ENCODE assay signal across 8 cellular contexts in the genomic region with DNA sequence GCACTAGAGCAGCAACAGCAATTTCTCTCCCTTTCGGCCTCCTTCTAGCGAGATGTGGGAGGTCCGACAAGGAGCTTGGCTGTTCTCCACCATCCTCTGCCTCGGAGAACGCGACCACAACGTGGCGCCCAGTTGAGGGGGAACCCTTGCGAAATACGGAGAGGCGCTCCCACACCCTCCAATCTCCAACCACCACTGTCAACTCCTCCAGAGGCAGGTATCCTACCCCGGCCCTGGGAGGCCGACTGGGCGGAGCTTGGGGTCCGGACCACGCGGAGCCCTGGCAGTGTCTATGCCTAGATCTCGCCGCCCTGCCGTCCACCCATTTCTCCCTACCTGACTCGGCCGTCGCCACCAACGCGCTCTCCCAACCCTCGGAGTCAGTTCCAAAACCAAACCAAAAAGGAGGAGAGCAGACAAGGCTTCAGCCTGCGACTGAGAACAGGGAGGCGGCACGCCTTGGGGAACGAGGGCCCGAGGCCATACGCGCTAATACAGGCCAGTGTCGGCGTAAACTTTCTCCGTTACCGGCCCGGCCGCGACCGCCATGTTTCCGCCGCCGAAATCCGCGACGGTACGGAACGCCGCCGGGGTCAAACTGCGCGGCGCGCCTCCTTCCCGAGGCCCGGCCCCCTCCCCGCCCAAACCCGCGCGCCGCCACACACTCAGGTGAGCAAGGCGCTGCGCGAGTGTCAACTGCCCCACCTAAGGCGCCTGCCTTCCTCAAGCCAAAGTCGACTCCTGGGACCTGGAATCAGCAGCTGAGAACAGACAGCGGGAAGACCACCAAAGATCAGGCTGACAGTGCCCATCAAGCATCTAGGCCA. TPM values are rescaled to one million over a fixed set of nuclear protein-coding genes. Genes with fewer than 3 reads are reported as not detected.
DNase-seq lines count a peak whose midpoint lies in the region; ATAC-seq, FAIRE-seq and TF ChIP-seq lines count a peak whose summit lies in the region.

TMEM168 (minus strand) TSS at position 570 of the 827 bp plus-strand sequence. CDS start 5,568 bp downstream, outside the sequence.

- H3K4me1 ChIP-seq in left ventricle myocardium inferior (peaks cover 35% of the 10 kb centered on the region), upper lobe of right lung (peaks cover 13% of the 10 kb centered on the region)

- H3K9me3 Mint-ChIP-seq in T-helper 1 cell treated with Interleukin-12 subunit alpha and Interleukin-12 subunit beta and Interleukin-4 antibody, amounts not matched to agents 30 μg/mL and 1 μg/mL, for 36 hours = no peaks in the 10 kb centered on the region
- H3K9me3 Mint-ChIP-seq in progenitor cell of endocrine pancreas (ENCODE audit: low read depth) = no peaks in the 10 kb centered on the region

- peaks cover 31% of the 10 kb centered on the region for H3K4me1 Mint-ChIP-seq in T-helper 1 cell treated with Interleukin-12 subunit alpha and Interleukin-12 subunit beta and Interleukin-4 antibody, amounts not matched to agents 30 μg/mL and 1 μg/mL, for 36 hours (ENCODE audit: low read depth)
- peaks cover 13% of the 10 kb centered on the region for H3K4me1 Mint-ChIP-seq in progenitor cell of endocrine pancreas (ENCODE audit: low read depth)

- peak within 1 kb of the TSS; percentile 96 for H3K4me3 Mint-ChIP-seq in T-helper 1 cell treated with Interleukin-12 subunit alpha and Interleukin-12 subunit beta and Interleukin-4 antibody, amounts not matched to agents 30 μg/mL and 1 μg/mL, for 36 hours
- peak within 1 kb of the TSS; percentile 87 for H3K4me3 Mint-ChIP-seq in progenitor cell of endocrine pancreas (ENCODE audit: low read depth)

- peak; percentile 88 for TF ChIP-seq POLR2A in GM12892 (IDR thresholded peaks at IDR 0.05; ENCODE audit: low read depth, low read length)

- intact Hi-C loops in left ventricle myocardium inferior (cut with micrococcal nuclease) (no loop called here), upper lobe of right lung (cut with DNase I) (no loop called here)

- TF ChIP-seq CTCF in left ventricle myocardium inferior (IDR thresholded peaks at IDR 0.05; ENCODE audit: borderline replicate concordance) (no peak), progenitor cell of endocrine pancreas (IDR thresholded peaks at IDR 0.05; ENCODE audit: unreplicated experiment) (no peak), upper lobe of right lung (IDR thresholded peaks at IDR 0.05) (no peak)

- peak within 1 kb of the TSS; percentile 97 for H3K4me3 ChIP-seq in left ventricle myocardium inferior
- peak within 1 kb of the TSS; percentile 76 for H3K4me3 ChIP-seq in upper lobe of right lung

- H3K9me3 ChIP-seq in left ventricle myocardium inferior (replicated peaks) = no peaks in the 10 kb centered on the region
- no peaks in the 10 kb centered on the region for H3K9me3 ChIP-seq in upper lobe of right lung

- H3K36me3 ChIP-seq in left ventricle myocardium inferior (no peaks in the 10 kb centered on the region), upper lobe of right lung (no peaks in the 10 kb centered on the region)

- no peaks in the 10 kb centered on the region for H3K27me3 Mint-ChIP-seq in T-helper 1 cell treated with Interleukin-12 subunit alpha and Interleukin-12 subunit beta and Interleukin-4 antibody, amounts not matched to agents 30 μg/mL and 1 μg/mL, for 36 hours (ENCODE audit: low read depth)
- no peaks in the 10 kb centered on the region for H3K27me3 Mint-ChIP-seq in progenitor cell of endocrine pancreas

- DNase-seq in GM12892 (ENCODE audit: insufficient read length) = peak; percentile 62
- peak; percentile 87 to 95 (median 93) for DNase-seq in NCI-H1417 (lab: John Stamatoyannopoulos, UW)
- DNase-seq in amniotic stem cell (lab: John Stamatoyannopoulos, UW) = peak; percentile 10
- DNase-seq in left ventricle myocardium inferior = peak; percentile 85
- peak; percentile 72 for DNase-seq in progenitor cell of endocrine pancreas (ENCODE audit: low spot score, unreplicated experiment)
- peak; percentile 94 for DNase-seq in upper lobe of right lung

- peak within 1 kb of the TSS; percentile 94 for H3K27ac ChIP-seq in left ventricle myocardium inferior (replicated peaks)
- peak within 1 kb of the TSS; percentile 94 for H3K27ac ChIP-seq in upper lobe of right lung

- H3K27me3 ChIP-seq in left ventricle myocardium inferior (ENCODE audit: low read depth) (no peaks in the 10 kb centered on the region), upper lobe of right lung (no peaks in the 10 kb centered on the region)

- H3K27ac Mint-ChIP-seq in T-helper 1 cell treated with Interleukin-12 subunit alpha and Interleukin-12 subunit beta and Interleukin-4 antibody, amounts not matched to agents 30 μg/mL and 1 μg/mL, for 36 hours = peak within 1 kb of the TSS; percentile 83
- H3K27ac Mint-ChIP-seq in progenitor cell of endocrine pancreas = peak within 1 kb of the TSS; percentile 97

- peak; percentile 85 for ATAC-seq in HG02763 (IDR thresholded peaks at IDR 0.05; ENCODE audit: unreplicated experiment)
- peak; percentile 97 for ATAC-seq in upper lobe of right lung

- FAIRE-seq in GM12892 (lab: Jason Lieb, UNC) = peak; percentile 77

- H3K36me3 Mint-ChIP-seq in T-helper 1 cell treated with Interleukin-12 subunit alpha and Interleukin-12 subunit beta and Interleukin-4 antibody, amounts not matched to agents 30 μg/mL and 1 μg/mL, for 36 hours (ENCODE audit: low read depth) = peaks cover 6% of the 10 kb centered on the region
- H3K36me3 Mint-ChIP-seq in progenitor cell of endocrine pancreas (ENCODE audit: insufficient read depth) = peaks cover 2% of the 10 kb centered on the region

RNA-seq across cellular contexts. Expression of gene TMEM168, which starts in this region (rescaled TPM):
- polyA plus RNA-seq in GM12892 (2012; ENCODE audit: missing spikeins) = 19.5 TPM
- total RNA-seq in left ventricle myocardium inferior (13.3 TPM), progenitor cell of endocrine pancreas (19.3 and 20.7 TPM in 2 replicates), upper lobe of right lung (26.3 TPM)

Comparison
In these comparisons a context has a peak if more than half of its experiments do, and no peak if none do; other contexts are left out.
1. Peak in every context shown above with its lines: DNase-seq, ATAC-seq, H3K4me3 ChIP-seq and H3K27ac ChIP-seq.
2. DNase-seq: peak in every context shown above with its lines; median percentile 94 in upper lobe of right lung; 93 in NCI-H1417; 85 in left ventricle myocardium inferior; 72 in progenitor cell of endocrine pancreas; 62 in GM12892; 10 in amniotic stem cell.